Comparison of ENCODE assay signal across 11 cellular contexts in the genomic region with DNA sequence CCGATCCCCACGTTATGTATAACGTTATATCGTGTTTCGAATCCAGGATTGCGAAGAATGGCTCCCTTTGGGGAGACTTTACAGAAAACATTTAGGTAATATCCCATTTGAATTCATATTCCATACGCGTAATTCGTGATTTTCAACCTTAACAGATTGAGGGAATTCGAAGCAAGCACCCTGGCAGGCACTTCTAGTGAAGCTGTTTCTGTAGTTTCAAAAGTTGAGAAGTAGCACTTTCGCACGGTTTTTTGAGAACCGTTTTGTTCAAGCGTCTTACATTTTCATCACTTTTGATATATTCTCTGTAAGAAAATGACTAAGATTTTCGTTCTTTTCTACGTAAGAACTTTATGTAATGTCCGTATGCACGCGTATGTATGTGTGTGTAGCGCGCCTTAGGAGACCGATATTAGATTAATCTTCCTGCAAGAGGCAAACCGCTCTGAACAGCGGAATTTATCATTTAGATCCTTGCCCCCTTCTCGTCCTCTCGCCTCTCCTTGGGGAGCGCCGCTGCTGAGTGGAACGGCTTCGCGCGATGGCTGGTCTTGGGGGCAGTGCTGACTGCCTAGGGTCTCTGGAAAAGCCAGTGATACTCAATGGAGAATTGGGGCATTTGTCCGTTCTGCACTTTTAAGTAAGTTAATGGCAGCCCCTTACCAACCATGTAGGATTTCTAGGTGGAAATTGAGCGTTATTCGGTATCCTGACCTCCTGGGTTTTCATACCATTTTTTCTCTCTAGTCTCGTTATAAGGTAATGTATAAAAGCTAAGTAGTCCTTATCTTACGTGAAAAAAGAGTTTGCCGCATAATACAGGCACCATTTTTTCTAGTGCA. TPM values are rescaled to one million over a fixed set of nuclear protein-coding genes. Genes with fewer than 3 reads are reported as not detected.
DNase-seq lines count a peak whose midpoint lies in the region; ATAC-seq, FAIRE-seq and TF ChIP-seq lines count a peak whose summit lies in the region.
"Had no signal": no experiment of that assay in that cellular context is flagged by ENCODE, and none has a peak within 500 bp of the region (broad histone marks: within the 10 kb centered on the region; RNA-seq: fewer than 3 reads in every experiment).

No MANE protein-coding gene starts in this region.

- DNase-seq in activated CD4-positive, alpha-beta T cell treated with anti-CD3 and anti-CD28 coated beads, Interleukin-2, amount 10 ng/mL, durations not matched to agents 24 days and 14 days: peak; percentile 57
- DNase-seq in activated CD4-positive, alpha-beta T cell treated with anti-CD3 and anti-CD28 coated beads, Interleukin-2, amount 50 U/mL, for 48 hours: no peak
- DNase-seq in astrocyte (ENCODE audit: low read depth) (no peak), iPS-NIHi11 (ENCODE audit: low spot score) (peak; percentile 12), spleen (no peak), Caco-2 (no peak), DMS153 (lab: John Stamatoyannopoulos, UW) (no peak)
- DNase-seq in effector memory CD8-positive, alpha-beta T cell: no peak
- DNase-seq: activated CD4-positive, alpha-beta T cell treated with anti-CD3 and anti-CD28 coated beads for 4 hours; mammary epithelial cell; MV-4-11 had no signal

- BruUV-seq in Caco-2 (replicated peaks; lab: Mats Ljungman, UMichigan): no TSS peak

- no peaks in the 10 kb centered on the region for H3K9me3 ChIP-seq in astrocyte (ENCODE audit: insufficient read depth, low read depth, low read length)
- peaks cover 0 to 24% (median 0%) of the 10 kb centered on the region in 8 donors for H3K9me3 ChIP-seq in spleen
- H3K9me3 ChIP-seq in Caco-2: no peaks in the 10 kb centered on the region

- no peak for ATAC-seq in effector memory CD8-positive, alpha-beta T cell (replicated peaks)

- 21 to 46% (median 32%) methylated on average over 38 of the region's 38 CpGs for WGBS in spleen, 5 donors

- intact Hi-C loops in activated CD4-positive, alpha-beta T cell treated with anti-CD3 and anti-CD28 coated beads, Interleukin-2, amount 10 ng/mL, durations not matched to agents 24 days and 14 days (cut with micrococcal nuclease): loop anchor here (10.0 kb wide), 1 partner anchor 527 kb away; a partner anchor contains a TSS
- intact Hi-C loops in spleen (cut with DNase I; ENCODE audit: low total_unique reads) (no loop called here), Caco-2 (cut with micrococcal nuclease; ENCODE audit: unreplicated experiment) (no loop called here)

- H3K36me3 ChIP-seq in astrocyte (ENCODE audit: insufficient read depth, low read length) (no peaks in the 10 kb centered on the region), spleen (no peaks in the 10 kb centered on the region), Caco-2 (ENCODE audit: control insufficient read depth, insufficient read depth, low read length) (no peaks in the 10 kb centered on the region)

- H3K9me3 Mint-ChIP-seq in activated CD4-positive, alpha-beta T cell treated with anti-CD3 and anti-CD28 coated beads, Interleukin-2, amount 10 ng/mL, durations not matched to agents 24 days and 14 days: peaks cover 26% of the 10 kb centered on the region
- peaks cover 14% of the 10 kb centered on the region for H3K9me3 Mint-ChIP-seq in astrocyte (ENCODE audit: unreplicated experiment)
- H3K9me3 Mint-ChIP-seq in Caco-2 (ENCODE audit: unreplicated experiment): no peaks in the 10 kb centered on the region
- H3K9me3 Mint-ChIP-seq in effector memory CD8-positive, alpha-beta T cell: peaks cover 6 to 13% of the 10 kb centered on the region in 2 donors

- peak overlapping the region; percentile 88 for H3K4me2 ChIP-seq in astrocyte (ENCODE audit: low read length)

- no peaks in the 10 kb centered on the region for H4K20me1 ChIP-seq in astrocyte (ENCODE audit: insufficient read depth, low read length)

- H3K27me3 Mint-ChIP-seq in activated CD4-positive, alpha-beta T cell treated with anti-CD3 and anti-CD28 coated beads, Interleukin-2, amount 10 ng/mL, durations not matched to agents 24 days and 14 days: peaks cover 69% of the 10 kb centered on the region
- peaks cover 30% of the 10 kb centered on the region for H3K27me3 Mint-ChIP-seq in astrocyte (ENCODE audit: low read depth, unreplicated experiment)
- H3K27me3 Mint-ChIP-seq in Caco-2 (ENCODE audit: insufficient read depth, unreplicated experiment): peaks cover 7% of the 10 kb centered on the region
- peaks cover 14 to 45% of the 10 kb centered on the region in 2 donors for H3K27me3 Mint-ChIP-seq in effector memory CD8-positive, alpha-beta T cell

- peaks cover 30% of the 10 kb centered on the region for H3K27me3 ChIP-seq in astrocyte (ENCODE audit: insufficient read depth, low read length)
- H3K27me3 ChIP-seq in spleen (replicated peaks in 1 of 7): peaks cover 0 to 96% (median 37%) of the 10 kb centered on the region in 7 donors
- no peaks in the 10 kb centered on the region for H3K27me3 ChIP-seq in Caco-2 (replicated peaks; ENCODE audit: control insufficient read depth, insufficient read depth, low read length)

- H3K4me3 Mint-ChIP-seq in activated CD4-positive, alpha-beta T cell treated with anti-CD3 and anti-CD28 coated beads, Interleukin-2, amount 10 ng/mL, durations not matched to agents 24 days and 14 days: peak overlapping the region; percentile 37
- peak overlapping the region; percentile 79 for H3K4me3 Mint-ChIP-seq in astrocyte (ENCODE audit: unreplicated experiment)
- H3K4me3 Mint-ChIP-seq in Caco-2 (ENCODE audit: unreplicated experiment): no peak overlapping the region
- no peak overlapping the region for H3K4me3 Mint-ChIP-seq in effector memory CD8-positive, alpha-beta T cell

- TF ChIP-seq CTCF in astrocyte (IDR thresholded peaks at IDR 0.05; ENCODE audit: insufficient read depth, low read depth, low read length) (no peak), spleen (IDR thresholded peaks at IDR 0.05 in 8 of 11, conservative IDR thresholded peaks at IDR 0.05 in 3 of 11) (no peak), Caco-2 (IDR thresholded peaks at IDR 0.05; ENCODE audit: insufficient read depth in 1 of 2, low read depth in 1 of 2, low read length in 1 of 2, severe bottlenecking in 1 of 2, unreplicated experiment in 1 of 2) (no peak)

- H2AFZ ChIP-seq in astrocyte (ENCODE audit: low read depth, low read length): peak overlapping the region; percentile 77

- H3K36me3 Mint-ChIP-seq in activated CD4-positive, alpha-beta T cell treated with anti-CD3 and anti-CD28 coated beads, Interleukin-2, amount 10 ng/mL, durations not matched to agents 24 days and 14 days (ENCODE audit: low read depth): peaks cover 7% of the 10 kb centered on the region
- no peaks in the 10 kb centered on the region for H3K36me3 Mint-ChIP-seq in astrocyte (ENCODE audit: low read depth, unreplicated experiment)
- H3K36me3 Mint-ChIP-seq in Caco-2 (ENCODE audit: insufficient read depth, unreplicated experiment): no peaks in the 10 kb centered on the region
- no peaks in the 10 kb centered on the region for H3K36me3 Mint-ChIP-seq in effector memory CD8-positive, alpha-beta T cell (ENCODE audit: insufficient read depth)

- TF ChIP-seq POLR2A in spleen (IDR thresholded peaks at IDR 0.05): no peak

- peaks cover 16% of the 10 kb centered on the region for H3K79me2 ChIP-seq in astrocyte (ENCODE audit: insufficient read depth, low read length)

- H3K4me1 Mint-ChIP-seq in activated CD4-positive, alpha-beta T cell treated with anti-CD3 and anti-CD28 coated beads, Interleukin-2, amount 10 ng/mL, durations not matched to agents 24 days and 14 days: peaks cover 19% of the 10 kb centered on the region
- peaks cover 12% of the 10 kb centered on the region for H3K4me1 Mint-ChIP-seq in astrocyte (ENCODE audit: low read depth, unreplicated experiment)
- no peaks in the 10 kb centered on the region for H3K4me1 Mint-ChIP-seq in Caco-2 (ENCODE audit: low read depth, unreplicated experiment)
- H3K4me1 Mint-ChIP-seq in effector memory CD8-positive, alpha-beta T cell (ENCODE audit: low read depth in 2 of 2): peaks cover 0 to 10% of the 10 kb centered on the region in 2 donors

- H3K9ac ChIP-seq in astrocyte (ENCODE audit: low read length): peak overlapping the region; percentile 77

- peak overlapping the region; percentile 34 for H3K27ac Mint-ChIP-seq in activated CD4-positive, alpha-beta T cell treated with anti-CD3 and anti-CD28 coated beads, Interleukin-2, amount 10 ng/mL, durations not matched to agents 24 days and 14 days
- H3K27ac Mint-ChIP-seq in astrocyte (ENCODE audit: unreplicated experiment): peak overlapping the region; percentile 89
- H3K27ac Mint-ChIP-seq in Caco-2 (ENCODE audit: unreplicated experiment): no peak overlapping the region
- H3K27ac Mint-ChIP-seq in effector memory CD8-positive, alpha-beta T cell: no peak overlapping the region

- CTCF ChIA-PET in Caco-2 (lab: Charles Lee): no interaction called here

- H3K4me3 ChIP-seq in astrocyte (ENCODE audit: insufficient read depth, low read depth, low read length) (peak overlapping the region; percentile 58), spleen (peak overlapping the region in 2 of 8 donors; percentile 39 to 58), Caco-2 (ENCODE audit: low read depth, low read length) (no peak overlapping the region)

- peak overlapping the region; percentile 71 for H3K27ac ChIP-seq in astrocyte (ENCODE audit: low read depth, low read length)
- H3K27ac ChIP-seq in spleen: peak overlapping the region in 5 of 8 donors; percentile 67 to 84 (median 75)

- POLR2A ChIA-PET in Caco-2 (lab: Charles Lee): no interaction called here

- H3K4me1 ChIP-seq in astrocyte (ENCODE audit: insufficient read depth, low read length) (no peaks in the 10 kb centered on the region), spleen (peaks cover 0 to 40% (median 16%) of the 10 kb centered on the region in 6 donors), Caco-2 (no peaks in the 10 kb centered on the region; the same call in 1 of the 2 replicates)

- peak; percentile 78 for FAIRE-seq in astrocyte (lab: Jason Lieb, UNC)

RNA-seq across cellular contexts. Expression of a gene that starts 4.8 kb away (rescaled TPM):
- not detected in 2 replicates for total RNA-seq in activated CD4-positive, alpha-beta T cell treated with anti-CD3 and anti-CD28 coated beads, Interleukin-2, amount 10 ng/mL, durations not matched to agents 24 days and 14 days
- total RNA-seq in astrocyte: 2.0 and 2.9 TPM in 2 replicates
- 1 to 10 TPM in 1 of 7 donors, under 1 TPM in 6; 0.14 to 1.5 (median 0.73) TPM for total RNA-seq in spleen
- polyA plus RNA-seq in spleen: under 1 TPM; 0.03 to 0.67 (median 0.20) TPM
- total RNA-seq in Caco-2 (2022): not detected in 2 replicates

Comparison
In these comparisons a context has a peak if more than half of its experiments do, and no peak if none do; other contexts are left out.
1. DNase-seq: peak in activated CD4-positive, alpha-beta T cell treated with anti-CD3 and anti-CD28 coated beads, Interleukin-2, amount 10 ng/mL, durations not matched to agents 24 days and 14 days (single experiment) and iPS-NIHi11 (single experiment); none in activated CD4-positive, alpha-beta T cell treated with anti-CD3 and anti-CD28 coated beads, Interleukin-2, amount 50 U/mL, for 48 hours (0 of 2), astrocyte (single experiment), spleen (single experiment), Caco-2 (0 of 2), effector memory CD8-positive, alpha-beta T cell (0 of 3) and DMS153 (single experiment).
2. H3K27ac Mint-ChIP-seq: peak in activated CD4-positive, alpha-beta T cell treated with anti-CD3 and anti-CD28 coated beads, Interleukin-2, amount 10 ng/mL, durations not matched to agents 24 days and 14 days (single experiment) and astrocyte (single experiment); none in Caco-2 (single experiment) and effector memory CD8-positive, alpha-beta T cell (0 of 2).
3. H3K4me3 Mint-ChIP-seq: peak in activated CD4-positive, alpha-beta T cell treated with anti-CD3 and anti-CD28 coated beads, Interleukin-2, amount 10 ng/mL, durations not matched to agents 24 days and 14 days (single experiment) and astrocyte (single experiment); none in Caco-2 (single experiment) and effector memory CD8-positive, alpha-beta T cell (0 of 2).